13 cellular contexts compared by ENCODE assay signal in genomic region chr3:195255176-195255500, GRCh38.
"Had no signal": no experiment of that assay in that cellular context is flagged by ENCODE, and none has a peak within 500 bp of the region (broad histone marks: within the 10 kb centered on the region; RNA-seq: fewer than 3 reads in every experiment).

No MANE protein-coding gene starts in this region.

- H3K27me3 Mint-ChIP-seq: activated naive CD8-positive, alpha-beta T cell; naive thymus-derived CD8-positive, alpha-beta T cell had no signal

- H3K4me3 ChIP-seq: lower lobe of right lung, pancreas, smooth muscle cell, tibial artery, vagina had no signal

- H3K9me3 Mint-ChIP-seq: naive thymus-derived CD8-positive, alpha-beta T cell; stimulated activated effector memory CD8-positive, alpha-beta T cell treated with anti-CD3 and anti-CD28 coated beads, Interleukin-12 subunit alpha, Interleukin-12 subunit beta, amount 100 ng/mL, for 72 hours had no signal

- DNase-seq: activated CD4-positive, alpha-beta T cell treated with anti-CD3 and anti-CD28 coated beads for 4 hours; activated effector memory CD4-positive, alpha-beta T cell treated with Interleukin-2 at 50 U/mL for 16 hours; dermis blood vessel endothelial cell; hypothalamus; lower lobe of right lung; naive thymus-derived CD8-positive, alpha-beta T cell; pancreas; retina had no signal

- H3K36me3 ChIP-seq: lower lobe of right lung, pancreas, tibial artery, vagina had no signal

- H3K9me3 ChIP-seq: lower lobe of right lung, pancreas, tibial artery, vagina had no signal

- H3K27ac ChIP-seq: lower lobe of right lung, pancreas, tibial artery had no signal

- H3K4me1 ChIP-seq: pancreas had no signal

- H3K27ac Mint-ChIP-seq: activated naive CD8-positive, alpha-beta T cell; stimulated activated effector memory CD8-positive, alpha-beta T cell treated with anti-CD3 and anti-CD28 coated beads, Interleukin-12 subunit alpha, Interleukin-12 subunit beta, amount 100 ng/mL, for 72 hours had no signal

- H3K4me3 Mint-ChIP-seq: activated naive CD8-positive, alpha-beta T cell; naive thymus-derived CD8-positive, alpha-beta T cell; stimulated activated effector memory CD8-positive, alpha-beta T cell treated with anti-CD3 and anti-CD28 coated beads, Interleukin-12 subunit alpha, Interleukin-12 subunit beta, amount 100 ng/mL, for 72 hours had no signal

- H3K27me3 ChIP-seq: pancreas, tibial artery, vagina had no signal

- H3K4me2 ChIP-seq: smooth muscle cell had no signal

- H3K36me3 Mint-ChIP-seq: activated naive CD8-positive, alpha-beta T cell; naive thymus-derived CD8-positive, alpha-beta T cell; stimulated activated effector memory CD8-positive, alpha-beta T cell treated with anti-CD3 and anti-CD28 coated beads, Interleukin-12 subunit alpha, Interleukin-12 subunit beta, amount 100 ng/mL, for 72 hours had no signal

- ATAC-seq: lower lobe of right lung; naive thymus-derived CD8-positive, alpha-beta T cell; pancreas; stimulated activated effector memory CD8-positive, alpha-beta T cell treated with anti-CD3 and anti-CD28 coated beads, Interleukin-12 subunit alpha, Interleukin-12 subunit beta, amount 100 ng/mL, for 72 hours had no signal
